3 cellular contexts compared by ENCODE assay signal in genomic region chr18:37298816-37299215, GRCh38.
TF ChIP-seq lines count a peak whose summit lies in the region.

No MANE protein-coding gene starts in this region.

TF ChIP-seq in A549, 52 proteins besides CTCF, POLR2A, EP300 and RAD21 (continued from another document):
- TF ChIP-seq CHD4 (IDR thresholded peaks at IDR 0.05; ENCODE audit: borderline replicate concordance) (no peak), MAZ (IDR thresholded peaks at IDR 0.05; ENCODE audit: borderline replicate concordance, low read depth, low read length) (no peak), CHD2 (IDR thresholded peaks at IDR 0.05; ENCODE audit: low read length, partially characterized antibody) (no peak), RCOR1 (IDR thresholded peaks at IDR 0.05; ENCODE audit: low read depth, low read length) (no peak), PHF8 (IDR thresholded peaks at IDR 0.05; ENCODE audit: borderline replicate concordance, low read depth) (no peak)
- TF ChIP-seq, protein P1, sequence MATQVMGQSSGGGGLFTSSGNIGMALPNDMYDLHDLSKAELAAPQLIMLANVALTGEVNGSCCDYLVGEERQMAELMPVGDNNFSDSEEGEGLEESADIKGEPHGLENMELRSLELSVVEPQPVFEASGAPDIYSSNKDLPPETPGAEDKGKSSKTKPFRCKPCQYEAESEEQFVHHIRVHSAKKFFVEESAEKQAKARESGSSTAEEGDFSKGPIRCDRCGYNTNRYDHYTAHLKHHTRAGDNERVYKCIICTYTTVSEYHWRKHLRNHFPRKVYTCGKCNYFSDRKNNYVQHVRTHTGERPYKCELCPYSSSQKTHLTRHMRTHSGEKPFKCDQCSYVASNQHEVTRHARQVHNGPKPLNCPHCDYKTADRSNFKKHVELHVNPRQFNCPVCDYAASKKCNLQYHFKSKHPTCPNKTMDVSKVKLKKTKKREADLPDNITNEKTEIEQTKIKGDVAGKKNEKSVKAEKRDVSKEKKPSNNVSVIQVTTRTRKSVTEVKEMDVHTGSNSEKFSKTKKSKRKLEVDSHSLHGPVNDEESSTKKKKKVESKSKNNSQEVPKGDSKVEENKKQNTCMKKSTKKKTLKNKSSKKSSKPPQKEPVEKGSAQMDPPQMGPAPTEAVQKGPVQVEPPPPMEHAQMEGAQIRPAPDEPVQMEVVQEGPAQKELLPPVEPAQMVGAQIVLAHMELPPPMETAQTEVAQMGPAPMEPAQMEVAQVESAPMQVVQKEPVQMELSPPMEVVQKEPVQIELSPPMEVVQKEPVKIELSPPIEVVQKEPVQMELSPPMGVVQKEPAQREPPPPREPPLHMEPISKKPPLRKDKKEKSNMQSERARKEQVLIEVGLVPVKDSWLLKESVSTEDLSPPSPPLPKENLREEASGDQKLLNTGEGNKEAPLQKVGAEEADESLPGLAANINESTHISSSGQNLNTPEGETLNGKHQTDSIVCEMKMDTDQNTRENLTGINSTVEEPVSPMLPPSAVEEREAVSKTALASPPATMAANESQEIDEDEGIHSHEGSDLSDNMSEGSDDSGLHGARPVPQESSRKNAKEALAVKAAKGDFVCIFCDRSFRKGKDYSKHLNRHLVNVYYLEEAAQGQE (IDR thresholded peaks at IDR 0.05): no peak

TF ChIP-seq in K562, 482 proteins besides CTCF, POLR2A, EP300 and RAD21 (continued from another document and continues in another):
- TF ChIP-seq ZNF518B (CRISPR knock-in tag; IDR thresholded peaks at IDR 0.05) (no peak), ATF1 (CRISPR knock-in tag; IDR thresholded peaks at IDR 0.05) (no peak), ATF1 (tag; IDR thresholded peaks at IDR 0.05) (no peak), TCFL5 (CRISPR knock-in tag; conservative IDR thresholded peaks at IDR 0.05) (no peak), FOXO4 (CRISPR knock-in tag; IDR thresholded peaks at IDR 0.05) (no peak)
- TF ChIP-seq, protein P2, sequence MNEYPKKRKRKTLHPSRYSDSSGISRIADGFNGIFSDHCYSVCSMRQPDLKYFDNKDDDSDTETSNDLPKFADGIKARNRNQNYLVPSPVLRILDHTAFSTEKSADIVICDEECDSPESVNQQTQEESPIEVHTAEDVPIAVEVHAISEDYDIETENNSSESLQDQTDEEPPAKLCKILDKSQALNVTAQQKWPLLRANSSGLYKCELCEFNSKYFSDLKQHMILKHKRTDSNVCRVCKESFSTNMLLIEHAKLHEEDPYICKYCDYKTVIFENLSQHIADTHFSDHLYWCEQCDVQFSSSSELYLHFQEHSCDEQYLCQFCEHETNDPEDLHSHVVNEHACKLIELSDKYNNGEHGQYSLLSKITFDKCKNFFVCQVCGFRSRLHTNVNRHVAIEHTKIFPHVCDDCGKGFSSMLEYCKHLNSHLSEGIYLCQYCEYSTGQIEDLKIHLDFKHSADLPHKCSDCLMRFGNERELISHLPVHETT (CRISPR knock-in tag; conservative IDR thresholded peaks at IDR 0.05 in 1 of 2, IDR thresholded peaks at IDR 0.05 in 1 of 2): no peak

TF ChIP-seq in neural cell, 6 proteins besides CTCF, POLR2A, EP300 and RAD21 (continued from another document):
- TF ChIP-seq, protein P1 (IDR thresholded peaks at IDR 0.05; ENCODE audit: borderline replicate concordance): no peak
- no peak for TF ChIP-seq EZH2 (IDR thresholded peaks at IDR 0.05; ENCODE audit: borderline replicate concordance, insufficient read depth, low read length, poor library complexity, severe bottlenecking)
- no peak for TF ChIP-seq MXI1 (conservative IDR thresholded peaks at IDR 0.05; ENCODE audit: poor library complexity, severe bottlenecking)
